In the genomic region with DNA sequence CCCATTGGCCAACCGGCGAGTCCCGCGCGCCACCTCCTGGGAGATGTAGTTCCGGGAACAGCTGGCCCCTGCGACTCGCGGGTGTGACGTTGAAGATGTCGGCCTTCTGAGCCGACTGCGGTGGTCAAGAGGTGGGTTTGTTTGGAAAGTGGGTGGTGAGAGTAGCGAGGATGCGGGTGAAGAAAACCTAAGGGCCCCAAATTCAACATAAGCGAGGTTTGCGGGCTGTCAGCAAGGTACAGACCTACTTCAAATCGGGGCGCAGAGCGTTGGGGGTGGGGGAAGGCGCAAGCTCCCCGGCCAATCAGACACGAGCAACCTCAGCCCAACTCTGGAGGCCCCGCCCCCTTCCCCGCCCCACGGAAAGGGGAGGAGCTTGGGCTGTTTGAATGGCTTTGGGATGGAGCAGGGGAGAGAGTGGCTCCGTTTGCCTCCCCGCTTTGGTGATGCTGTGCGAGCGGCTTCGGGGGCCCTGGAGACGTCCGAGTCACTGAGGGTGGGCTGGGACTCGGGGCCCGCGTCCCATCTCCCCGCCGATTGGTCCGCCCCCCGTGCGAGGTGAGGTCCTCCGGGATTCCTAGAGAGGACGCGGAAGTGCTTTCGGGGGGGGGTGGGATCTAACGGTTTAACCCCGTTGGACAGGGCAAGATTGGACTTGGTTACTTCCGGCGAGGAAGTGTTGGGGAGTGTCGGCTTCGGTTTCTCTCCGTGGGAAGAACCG, we compare ENCODE assay signal across 7 cellular contexts. TPM values are rescaled to one million over a fixed set of nuclear protein-coding genes. Genes with fewer than 3 reads are reported as not detected.
A peak's percentile ranks its signal among the peaks of the same experiment; 100 is the strongest.
DNase-seq lines count a peak whose midpoint lies in the region; ATAC-seq, FAIRE-seq and TF ChIP-seq lines count a peak whose summit lies in the region.

A gene (plus strand): TSS at position 60 of the 721 bp plus-strand sequence. CDS start 1,383 bp downstream, outside the sequence.

- H3K79me2 ChIP-seq in hepatocyte: peaks cover 52% of the 10 kb centered on the region

- peak within 1 kb of the TSS; percentile 70 for H2AFZ ChIP-seq in hepatocyte

- no peaks in the 10 kb centered on the region for H3K9me3 ChIP-seq in hepatocyte (ENCODE audit: low read depth)

- no peaks in the 10 kb centered on the region for H3K27me3 ChIP-seq in hepatocyte

- in situ Hi-C loops in astrocyte of the cerebellum (cut with HindIII; ENCODE audit: low sequenced_read_pairs): no loop called here

- H3K4me3 ChIP-seq in astrocyte of the cerebellum (ENCODE audit: low read depth, low read length) (peak within 1 kb of the TSS; percentile 90), hepatocyte (peak within 1 kb of the TSS; percentile 84)

- 2% methylated on average over 38 of the region's 53 CpGs for WGBS in hepatocyte (ENCODE audit: low lambda C conversion rate, missing lambda C conversion rate)

- TF ChIP-seq CTCF in astrocyte of the cerebellum (IDR thresholded peaks at IDR 0.05; ENCODE audit: low read depth, low read length, missing control alignments): no peak
- TF ChIP-seq CTCF in hepatocyte (IDR thresholded peaks at IDR 0.05; ENCODE audit: poor library complexity): no peak

- H4K20me1 ChIP-seq in hepatocyte (ENCODE audit: insufficient read depth, poor library complexity, severe bottlenecking): peaks cover 3% of the 10 kb centered on the region

- H3K27ac ChIP-seq in hepatocyte: peak within 1 kb of the TSS; percentile 93

- no peaks in the 10 kb centered on the region for H3K9me2 ChIP-seq in hepatocyte (replicated peaks; ENCODE audit: insufficient read depth)

- peak within 1 kb of the TSS; percentile 90 for H3K4me3 Mint-ChIP-seq in T-helper 2 cell treated with Interferon-gamma antibody and Interleukin-4, amounts not matched to agents 5 μg/mL and 100 μg/mL, for 36 hours

- no peaks in the 10 kb centered on the region for H3K9me3 Mint-ChIP-seq in T-helper 2 cell treated with Interferon-gamma antibody and Interleukin-4, amounts not matched to agents 5 μg/mL and 100 μg/mL, for 36 hours

- H3K4me1 Mint-ChIP-seq in T-helper 2 cell treated with Interferon-gamma antibody and Interleukin-4, amounts not matched to agents 5 μg/mL and 100 μg/mL, for 36 hours (ENCODE audit: low read depth): peaks cover 26% of the 10 kb centered on the region

- DNase-seq in GM18507 (ENCODE audit: extremely low spot score, insufficient read length, low read depth): peak; percentile 89
- peak; percentile 90 for DNase-seq in NCI-H2029 (lab: John Stamatoyannopoulos, UW)
- DNase-seq in T-helper 2 cell treated with Interferon-gamma antibody and Interleukin-4, amounts not matched to agents 5 μg/mL and 100 μg/mL, for 36 hours (ENCODE audit: low spot score): peak; percentile 96
- DNase-seq in astrocyte of the cerebellum (ENCODE audit: low read depth): peak; percentile 87
- DNase-seq in hepatocyte (ENCODE audit: low spot score): peak; percentile 98
- peak; percentile 88 for DNase-seq in renal cortical epithelial cell (ENCODE audit: low read depth)

- peak; percentile 83 for FAIRE-seq in GM18507 (lab: Jason Lieb, UNC)

- no peaks in the 10 kb centered on the region for H3K27me3 Mint-ChIP-seq in T-helper 2 cell treated with Interferon-gamma antibody and Interleukin-4, amounts not matched to agents 5 μg/mL and 100 μg/mL, for 36 hours (ENCODE audit: low read depth)

- no peaks in the 10 kb centered on the region for H3K36me3 ChIP-seq in hepatocyte (replicated peaks; ENCODE audit: insufficient read depth, low read depth)

- peak within 1 kb of the TSS; percentile 88 for H3K4me2 ChIP-seq in hepatocyte

- peak within 1 kb of the TSS; percentile 99 for H3K27ac Mint-ChIP-seq in T-helper 2 cell treated with Interferon-gamma antibody and Interleukin-4, amounts not matched to agents 5 μg/mL and 100 μg/mL, for 36 hours

- peaks cover 26% of the 10 kb centered on the region for H3K36me3 Mint-ChIP-seq in T-helper 2 cell treated with Interferon-gamma antibody and Interleukin-4, amounts not matched to agents 5 μg/mL and 100 μg/mL, for 36 hours (ENCODE audit: low read depth)

- peak; percentile 59 for ATAC-seq in HG02973 (IDR thresholded peaks at IDR 0.05; ENCODE audit: unreplicated experiment)

- H3K4me1 ChIP-seq in hepatocyte (ENCODE audit: insufficient read depth): peaks cover 9% of the 10 kb centered on the region

RNA-seq across cellular contexts. Expression of the gene that starts here (rescaled TPM):
- 10.6 and 11.3 TPM in 2 replicates for total RNA-seq in hepatocyte
- 6.2 and 6.9 TPM in 2 replicates for polyA plus RNA-seq in hepatocyte
- 10.1 and 19.8 TPM in 2 replicates for total RNA-seq in renal cortical epithelial cell

Comparison
In these comparisons a context has a peak if more than half of its experiments do, and no peak if none do; other contexts are left out.
1. Peak in every context shown above with its lines: DNase-seq, ATAC-seq, H3K4me3 ChIP-seq and H3K27ac ChIP-seq.